Comparison of ENCODE assay signal across 1 cellular context in genomic region chr17:29042679-29043538, GRCh38.
TF ChIP-seq lines count a peak whose summit lies in the region.

Gene PIPOX (plus strand): TSS chr17:29043141. CDS start chr17:29043226, 85 bp downstream.

TF ChIP-seq in HepG2, 621 proteins besides CTCF, POLR2A, EP300 and RAD21 (continued from another document and continues in another):
- TF ChIP-seq ETS1 (CRISPR knock-in tag; IDR thresholded peaks at IDR 0.05) (no peak), ZNF362 (CRISPR knock-in tag; IDR thresholded peaks at IDR 0.05; ENCODE audit: borderline replicate concordance) (no peak), ZNF407 (CRISPR knock-in tag; IDR thresholded peaks at IDR 0.05; ENCODE audit: not compliant biosample characterization) (no peak), ZHX1 (CRISPR knock-in tag; IDR thresholded peaks at IDR 0.05; ENCODE audit: low read depth) (peak; percentile 80), ZNF34 (CRISPR knock-in tag; IDR thresholded peaks at IDR 0.05; ENCODE audit: borderline replicate concordance) (0 out of 2 replicates have a peak, but pooled peaks have one; percentile 26), TARDBP (CRISPR knock-in tag; IDR thresholded peaks at IDR 0.05) (peak; percentile 79), ZFP36L2 (CRISPR knock-in tag; IDR thresholded peaks at IDR 0.05) (no peak), ZNF572 (CRISPR knock-in tag; IDR thresholded peaks at IDR 0.05) (peak; percentile 47; the same call in 1 of the 2 replicates), PRPF4 (IDR thresholded peaks at IDR 0.05; ENCODE audit: low read depth, low read length, poor library complexity, severe bottlenecking) (no peak), ZNF678 (CRISPR knock-in tag; IDR thresholded peaks at IDR 0.05) (no peak), SP5 (CRISPR knock-in tag; IDR thresholded peaks at IDR 0.05; ENCODE audit: borderline replicate concordance, low read depth) (no peak; the same call in 1 of the 2 replicates), ZNF784 (CRISPR knock-in tag; IDR thresholded peaks at IDR 0.05; ENCODE audit: borderline replicate concordance) (no peak), ARNT (IDR thresholded peaks at IDR 0.05) (no peak), RBAK (CRISPR knock-in tag; IDR thresholded peaks at IDR 0.05) (no peak), ATF6 (CRISPR knock-in tag; conservative IDR thresholded peaks at IDR 0.05) (no peak), CENPX (CRISPR knock-in tag; IDR thresholded peaks at IDR 0.05) (no peak), CREBL2 (CRISPR knock-in tag; IDR thresholded peaks at IDR 0.05; ENCODE audit: borderline replicate concordance) (no peak), RERE (CRISPR knock-in tag; IDR thresholded peaks at IDR 0.05; ENCODE audit: low read depth) (no peak), IRX3 (CRISPR knock-in tag; IDR thresholded peaks at IDR 0.05; ENCODE audit: borderline replicate concordance, low read depth) (no peak), ZMYM4 (CRISPR knock-in tag; IDR thresholded peaks at IDR 0.05) (peak; percentile 75; the same call in 1 of the 2 replicates), SMAD1 (CRISPR knock-in tag; IDR thresholded peaks at IDR 0.05; ENCODE audit: borderline replicate concordance, low read depth) (peak; percentile 79; the same call in 1 of the 2 replicates), ZNF563 (CRISPR knock-in tag; IDR thresholded peaks at IDR 0.05) (no peak), ONECUT2 (CRISPR knock-in tag; IDR thresholded peaks at IDR 0.05) (no peak), KAT8 (CRISPR knock-in tag; IDR thresholded peaks at IDR 0.05) (peak; percentile 67), PRMT3 (CRISPR knock-in tag; IDR thresholded peaks at IDR 0.05; ENCODE audit: borderline replicate concordance, low read depth) (no peak), ZFP1 (CRISPR knock-in tag; IDR thresholded peaks at IDR 0.05) (no peak)
